1 cellular context compared by ENCODE assay signal in the genomic region with DNA sequence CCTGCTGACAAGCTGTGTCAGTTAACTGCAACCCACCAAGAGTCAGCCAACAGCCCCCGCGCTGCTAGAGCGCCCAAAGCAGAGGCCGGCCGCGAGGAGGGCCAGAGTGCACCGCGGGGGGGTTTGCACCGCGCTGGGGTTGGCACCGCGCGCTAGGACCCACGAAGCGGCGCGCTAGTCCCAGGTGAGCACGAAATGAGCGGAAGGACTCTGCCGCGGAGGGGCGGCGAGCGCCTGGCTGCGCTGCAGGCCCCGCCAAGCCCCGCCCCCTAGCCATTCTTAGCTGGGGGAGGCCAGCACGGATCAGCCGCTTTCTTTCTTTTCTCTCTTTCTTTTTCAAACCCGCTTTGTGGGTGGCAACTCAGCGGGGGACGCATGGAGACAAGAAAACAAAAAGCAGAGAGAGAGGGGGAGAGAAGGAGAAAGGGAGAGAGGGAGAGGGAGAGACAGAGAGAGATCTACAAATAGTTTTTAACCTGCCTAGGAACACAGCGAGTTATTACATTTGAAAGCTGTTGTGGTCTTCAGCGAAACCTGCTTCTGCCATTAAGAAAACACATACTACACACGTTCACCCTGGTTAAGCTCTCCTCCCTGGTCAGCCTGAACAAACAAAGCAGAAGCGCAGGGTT.
TF ChIP-seq lines count a peak whose summit lies in the region.

No MANE protein-coding gene starts in this region.

TF ChIP-seq in WTC11, 78 proteins besides CTCF, POLR2A, EP300 and RAD21 (continued from another document):
- TF ChIP-seq, protein P1, sequence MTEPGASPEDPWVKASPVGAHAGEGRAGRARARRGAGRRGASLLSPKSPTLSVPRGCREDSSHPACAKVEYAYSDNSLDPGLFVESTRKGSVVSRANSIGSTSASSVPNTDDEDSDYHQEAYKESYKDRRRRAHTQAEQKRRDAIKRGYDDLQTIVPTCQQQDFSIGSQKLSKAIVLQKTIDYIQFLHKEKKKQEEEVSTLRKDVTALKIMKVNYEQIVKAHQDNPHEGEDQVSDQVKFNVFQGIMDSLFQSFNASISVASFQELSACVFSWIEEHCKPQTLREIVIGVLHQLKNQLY (CRISPR knock-in tag; IDR thresholded peaks at IDR 0.05), result no peak
- no peak for TF ChIP-seq NFYB (CRISPR knock-in tag; conservative IDR thresholded peaks at IDR 0.05; ENCODE audit: low read depth)
- peak; percentile 71 for TF ChIP-seq ETV6 (CRISPR knock-in tag; IDR thresholded peaks at IDR 0.05)
- peak; percentile 51; the same call in 1 of the 2 replicates for TF ChIP-seq TP53 (CRISPR knock-in tag; IDR thresholded peaks at IDR 0.05)
- TF ChIP-seq, protein P2, sequence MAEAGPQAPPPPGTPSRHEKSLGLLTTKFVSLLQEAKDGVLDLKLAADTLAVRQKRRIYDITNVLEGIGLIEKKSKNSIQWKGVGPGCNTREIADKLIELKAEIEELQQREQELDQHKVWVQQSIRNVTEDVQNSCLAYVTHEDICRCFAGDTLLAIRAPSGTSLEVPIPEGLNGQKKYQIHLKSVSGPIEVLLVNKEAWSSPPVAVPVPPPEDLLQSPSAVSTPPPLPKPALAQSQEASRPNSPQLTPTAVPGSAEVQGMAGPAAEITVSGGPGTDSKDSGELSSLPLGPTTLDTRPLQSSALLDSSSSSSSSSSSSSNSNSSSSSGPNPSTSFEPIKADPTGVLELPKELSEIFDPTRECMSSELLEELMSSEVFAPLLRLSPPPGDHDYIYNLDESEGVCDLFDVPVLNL (CRISPR knock-in tag; IDR thresholded peaks at IDR 0.05; ENCODE audit: borderline replicate concordance, low read depth), result no peak
- no peak for TF ChIP-seq PRRX2 (CRISPR knock-in tag; IDR thresholded peaks at IDR 0.05)
- TF ChIP-seq, protein P3, sequence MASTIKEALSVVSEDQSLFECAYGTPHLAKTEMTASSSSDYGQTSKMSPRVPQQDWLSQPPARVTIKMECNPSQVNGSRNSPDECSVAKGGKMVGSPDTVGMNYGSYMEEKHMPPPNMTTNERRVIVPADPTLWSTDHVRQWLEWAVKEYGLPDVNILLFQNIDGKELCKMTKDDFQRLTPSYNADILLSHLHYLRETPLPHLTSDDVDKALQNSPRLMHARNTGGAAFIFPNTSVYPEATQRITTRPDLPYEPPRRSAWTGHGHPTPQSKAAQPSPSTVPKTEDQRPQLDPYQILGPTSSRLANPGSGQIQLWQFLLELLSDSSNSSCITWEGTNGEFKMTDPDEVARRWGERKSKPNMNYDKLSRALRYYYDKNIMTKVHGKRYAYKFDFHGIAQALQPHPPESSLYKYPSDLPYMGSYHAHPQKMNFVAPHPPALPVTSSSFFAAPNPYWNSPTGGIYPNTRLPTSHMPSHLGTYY (CRISPR knock-in tag; IDR thresholded peaks at IDR 0.05), result no peak
- no peak for TF ChIP-seq NFATC4 (CRISPR knock-in tag; IDR thresholded peaks at IDR 0.05)
- TF ChIP-seq CDX4 (CRISPR knock-in tag; IDR thresholded peaks at IDR 0.05; ENCODE audit: borderline replicate concordance), result no peak
- TF ChIP-seq NR1H2 (CRISPR knock-in tag; IDR thresholded peaks at IDR 0.05), result no peak
- no peak for TF ChIP-seq JAZF1 (CRISPR knock-in tag; IDR thresholded peaks at IDR 0.05)
- no peak for TF ChIP-seq TEAD4 (CRISPR knock-in tag; IDR thresholded peaks at IDR 0.05)
- TF ChIP-seq ZNF263 (CRISPR knock-in tag; IDR thresholded peaks at IDR 0.05; ENCODE audit: low read depth), result no peak
- TF ChIP-seq ZNF121 (CRISPR knock-in tag; IDR thresholded peaks at IDR 0.05), result no peak
- TF ChIP-seq NR2C2 (CRISPR knock-in tag; IDR thresholded peaks at IDR 0.05), result no peak
- TF ChIP-seq TEAD1 (CRISPR knock-in tag; IDR thresholded peaks at IDR 0.05), result peak; percentile 50; the same call in 1 of the 2 replicates
- no peak for TF ChIP-seq SMAD3 (CRISPR knock-in tag; IDR thresholded peaks at IDR 0.05; ENCODE audit: borderline replicate concordance)
- TF ChIP-seq ARID4B (CRISPR knock-in tag; IDR thresholded peaks at IDR 0.05; ENCODE audit: borderline replicate concordance), result peak; percentile 77; the same call in 1 of the 2 replicates
- no peak for TF ChIP-seq GABPB1 (CRISPR knock-in tag; IDR thresholded peaks at IDR 0.05)
- TF ChIP-seq, protein P4, sequence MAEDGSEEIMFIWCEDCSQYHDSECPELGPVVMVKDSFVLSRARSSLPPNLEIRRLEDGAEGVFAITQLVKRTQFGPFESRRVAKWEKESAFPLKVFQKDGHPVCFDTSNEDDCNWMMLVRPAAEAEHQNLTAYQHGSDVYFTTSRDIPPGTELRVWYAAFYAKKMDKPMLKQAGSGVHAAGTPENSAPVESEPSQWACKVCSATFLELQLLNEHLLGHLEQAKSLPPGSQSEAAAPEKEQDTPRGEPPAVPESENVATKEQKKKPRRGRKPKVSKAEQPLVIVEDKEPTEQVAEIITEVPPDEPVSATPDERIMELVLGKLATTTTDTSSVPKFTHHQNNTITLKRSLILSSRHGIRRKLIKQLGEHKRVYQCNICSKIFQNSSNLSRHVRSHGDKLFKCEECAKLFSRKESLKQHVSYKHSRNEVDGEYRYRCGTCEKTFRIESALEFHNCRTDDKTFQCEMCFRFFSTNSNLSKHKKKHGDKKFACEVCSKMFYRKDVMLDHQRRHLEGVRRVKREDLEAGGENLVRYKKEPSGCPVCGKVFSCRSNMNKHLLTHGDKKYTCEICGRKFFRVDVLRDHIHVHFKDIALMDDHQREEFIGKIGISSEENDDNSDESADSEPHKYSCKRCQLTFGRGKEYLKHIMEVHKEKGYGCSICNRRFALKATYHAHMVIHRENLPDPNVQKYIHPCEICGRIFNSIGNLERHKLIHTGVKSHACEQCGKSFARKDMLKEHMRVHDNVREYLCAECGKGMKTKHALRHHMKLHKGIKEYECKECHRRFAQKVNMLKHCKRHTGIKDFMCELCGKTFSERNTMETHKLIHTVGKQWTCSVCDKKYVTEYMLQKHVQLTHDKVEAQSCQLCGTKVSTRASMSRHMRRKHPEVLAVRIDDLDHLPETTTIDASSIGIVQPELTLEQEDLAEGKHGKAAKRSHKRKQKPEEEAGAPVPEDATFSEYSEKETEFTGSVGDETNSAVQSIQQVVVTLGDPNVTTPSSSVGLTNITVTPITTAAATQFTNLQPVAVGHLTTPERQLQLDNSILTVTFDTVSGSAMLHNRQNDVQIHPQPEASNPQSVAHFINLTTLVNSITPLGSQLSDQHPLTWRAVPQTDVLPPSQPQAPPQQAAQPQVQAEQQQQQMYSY (CRISPR knock-in tag; IDR thresholded peaks at IDR 0.05), result 0 out of 2 replicates have a peak, but pooled peaks have one; percentile 17
- TF ChIP-seq JUN (CRISPR knock-in tag; IDR thresholded peaks at IDR 0.05), result no peak
- TF ChIP-seq TCF7 (CRISPR knock-in tag; IDR thresholded peaks at IDR 0.05; ENCODE audit: low read depth), result no peak
- TF ChIP-seq AR (CRISPR knock-in tag; IDR thresholded peaks at IDR 0.05), result no peak
- peak; percentile 52; the same call in 1 of the 2 replicates for TF ChIP-seq MYBL2 (CRISPR knock-in tag; IDR thresholded peaks at IDR 0.05)
- peak; percentile 22; the same call in 1 of the 2 replicates for TF ChIP-seq ZNF281 (CRISPR knock-in tag; IDR thresholded peaks at IDR 0.05)
- no peak for TF ChIP-seq MXD4 (CRISPR knock-in tag; IDR thresholded peaks at IDR 0.05; ENCODE audit: borderline replicate concordance)
- TF ChIP-seq, protein P5, sequence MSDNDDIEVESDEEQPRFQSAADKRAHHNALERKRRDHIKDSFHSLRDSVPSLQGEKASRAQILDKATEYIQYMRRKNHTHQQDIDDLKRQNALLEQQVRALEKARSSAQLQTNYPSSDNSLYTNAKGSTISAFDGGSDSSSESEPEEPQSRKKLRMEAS (CRISPR knock-in tag; IDR thresholded peaks at IDR 0.05), result peak; percentile 62; the same call in 1 of the 2 replicates
- TF ChIP-seq SP1 (CRISPR knock-in tag; conservative IDR thresholded peaks at IDR 0.05), result peak; percentile 89
- peak; percentile 94 for TF ChIP-seq FOXP1 (CRISPR knock-in tag; IDR thresholded peaks at IDR 0.05; ENCODE audit: borderline replicate concordance)
- no peak for TF ChIP-seq ZNF232 (CRISPR knock-in tag; IDR thresholded peaks at IDR 0.05)
- TF ChIP-seq, protein P6, sequence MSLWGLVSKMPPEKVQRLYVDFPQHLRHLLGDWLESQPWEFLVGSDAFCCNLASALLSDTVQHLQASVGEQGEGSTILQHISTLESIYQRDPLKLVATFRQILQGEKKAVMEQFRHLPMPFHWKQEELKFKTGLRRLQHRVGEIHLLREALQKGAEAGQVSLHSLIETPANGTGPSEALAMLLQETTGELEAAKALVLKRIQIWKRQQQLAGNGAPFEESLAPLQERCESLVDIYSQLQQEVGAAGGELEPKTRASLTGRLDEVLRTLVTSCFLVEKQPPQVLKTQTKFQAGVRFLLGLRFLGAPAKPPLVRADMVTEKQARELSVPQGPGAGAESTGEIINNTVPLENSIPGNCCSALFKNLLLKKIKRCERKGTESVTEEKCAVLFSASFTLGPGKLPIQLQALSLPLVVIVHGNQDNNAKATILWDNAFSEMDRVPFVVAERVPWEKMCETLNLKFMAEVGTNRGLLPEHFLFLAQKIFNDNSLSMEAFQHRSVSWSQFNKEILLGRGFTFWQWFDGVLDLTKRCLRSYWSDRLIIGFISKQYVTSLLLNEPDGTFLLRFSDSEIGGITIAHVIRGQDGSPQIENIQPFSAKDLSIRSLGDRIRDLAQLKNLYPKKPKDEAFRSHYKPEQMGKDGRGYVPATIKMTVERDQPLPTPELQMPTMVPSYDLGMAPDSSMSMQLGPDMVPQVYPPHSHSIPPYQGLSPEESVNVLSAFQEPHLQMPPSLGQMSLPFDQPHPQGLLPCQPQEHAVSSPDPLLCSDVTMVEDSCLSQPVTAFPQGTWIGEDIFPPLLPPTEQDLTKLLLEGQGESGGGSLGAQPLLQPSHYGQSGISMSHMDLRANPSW (CRISPR knock-in tag; conservative IDR thresholded peaks at IDR 0.05; ENCODE audit: low read depth), result no peak
- no peak for TF ChIP-seq CREB1 (CRISPR knock-in tag; IDR thresholded peaks at IDR 0.05)
